ENCODE assay signal across 9 cellular contexts in the genomic region with DNA sequence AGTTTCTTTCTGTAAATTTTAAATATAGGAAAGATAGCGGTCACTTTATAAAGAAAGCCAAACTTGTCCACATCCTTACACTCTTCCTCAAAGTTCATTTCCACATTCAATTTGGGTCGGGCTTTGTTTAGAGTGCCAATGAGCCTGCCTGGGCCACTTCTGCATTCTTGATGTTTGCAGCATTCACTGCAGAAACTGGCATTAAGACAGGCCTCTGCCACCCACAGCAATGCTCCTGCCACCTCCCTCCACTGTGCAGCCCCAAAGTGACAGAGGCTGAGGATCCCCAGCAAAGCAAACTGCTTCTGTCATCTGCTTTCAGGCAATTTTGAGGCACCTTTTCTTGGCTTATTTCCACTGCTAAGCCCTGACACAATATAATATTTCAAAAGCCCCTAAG.
DNase-seq lines count a peak whose midpoint lies in the region; ATAC-seq and TF ChIP-seq lines count a peak whose summit lies in the region.
"Had no signal": no experiment of that assay in that cellular context is flagged by ENCODE, and none has a peak within 500 bp of the region (broad histone marks: within the 10 kb centered on the region; RNA-seq: fewer than 3 reads in every experiment).

No MANE protein-coding gene starts in this region.

- POLR2A ChIA-PET in HCT116 (lab: Charles Lee): no interaction called here

- no peak for ATAC-seq in HCT116
- ATAC-seq in HG03460 (IDR thresholded peaks at IDR 0.05; ENCODE audit: unreplicated experiment): no peak

- intact Hi-C loops in HCT116 (cut with micrococcal nuclease): no loop called here

- H3K4me3 ChIP-seq in HCT116 (replicated peaks in 1 of 2; ENCODE audit: low read depth in 1 of 2, low read length in 2 of 2) (no peak overlapping the region), SU-DHL-6 (ENCODE audit: insufficient read depth, low read length, poor library complexity, severe bottlenecking) (no peak overlapping the region)

- no peaks in the 10 kb centered on the region; the same call in 1 of the 2 replicates for H3K9me2 ChIP-seq in HCT116 (ENCODE audit: insufficient read depth)
- no peaks in the 10 kb centered on the region for H3K9me2 ChIP-seq in SU-DHL-6 (replicated peaks; ENCODE audit: insufficient read depth, low read length)

- no TSS peak for BruUV-seq in HCT116 (replicated peaks; lab: Mats Ljungman, UMichigan)

- TF ChIP-seq RAD21 in HCT116 (IDR thresholded peaks at IDR 0.05; ENCODE audit: low read depth): no peak

- H3K9me3 ChIP-seq in HCT116 (ENCODE audit: control insufficient read depth in 1 of 2, insufficient read depth in 1 of 2, low read depth in 1 of 2, low read length in 2 of 2) (no peaks in the 10 kb centered on the region), SU-DHL-6 (ENCODE audit: insufficient read depth, low read length) (no peaks in the 10 kb centered on the region)

- H3K27me3 ChIP-seq in HCT116 (ENCODE audit: insufficient read depth, low read length) (no peaks in the 10 kb centered on the region), SU-DHL-6 (ENCODE audit: low read length) (no peaks in the 10 kb centered on the region)

- peaks cover 5 to 28% of the 10 kb centered on the region in 2 experiments; a peak in 2 of 4 replicates for H3K4me1 ChIP-seq in HCT116 (ENCODE audit: control insufficient read depth in 1 of 2, insufficient read depth in 2 of 2, low read length in 2 of 2)

- RAD21 ChIA-PET in HCT116 (lab: Charles Lee; ENCODE audit: low non-redundant PET in 1 of 2, low total read pairs in 2 of 2, uncharacterized antibody in 2 of 2, unreplicated experiment in 2 of 2): no interaction called here

- H3K4me2 ChIP-seq in HCT116 (ENCODE audit: low read length) (no peak overlapping the region), SU-DHL-6 (ENCODE audit: low read depth, low read length, poor library complexity, severe bottlenecking) (peak overlapping the region; percentile 32)

- H3K9ac ChIP-seq in HCT116 (ENCODE audit: low read length) (no peak overlapping the region), SU-DHL-6 (ENCODE audit: low read length) (no peak overlapping the region)

- no peaks in the 10 kb centered on the region for H3K79me2 ChIP-seq in HCT116 (ENCODE audit: insufficient read depth, low read length)
- H3K79me2 ChIP-seq in SU-DHL-6 (ENCODE audit: insufficient read depth, low read length): no peaks in the 10 kb centered on the region

- CTCF ChIA-PET in HCT116 (lab: Charles Lee): no interaction called here

- peak; percentile 44 for DNase-seq in GDM1 (lab: John Stamatoyannopoulos, UW)
- DNase-seq in HCT116 (ENCODE audit: low read depth, low spot score): no peak
- DNase-seq in medulla oblongata (ENCODE audit: extremely low spot score): peak; percentile 77
- no peak for DNase-seq in NCI-H1436 treated with DMSO at 0.1 percent for 48 hours (lab: John Stamatoyannopoulos, UW)
- no peak for DNase-seq in SK-N-DZ (ENCODE audit: low spot score)
- DNase-seq in GM19240 (ENCODE audit: insufficient read length, low spot score): no peak
- DNase-seq: NCI-H2081 treated with DMSO at 0.1 percent for 48 hours had no signal

- no peak for TF ChIP-seq POLR2A in HCT116 (IDR thresholded peaks at IDR 0.05; ENCODE audit: borderline replicate concordance, extremely low read depth, insufficient read depth, insufficient read length)

- peak overlapping the region; percentile 1 for H2AFZ ChIP-seq in HCT116 (ENCODE audit: low read depth, low read length, poor library complexity, severe bottlenecking)
- H2AFZ ChIP-seq in SU-DHL-6 (ENCODE audit: low read depth, low read length, severe bottlenecking): no peak overlapping the region

- H3K27ac ChIP-seq in HCT116 (ENCODE audit: low read depth, low read length) (no peak overlapping the region), SU-DHL-6 (ENCODE audit: low read depth, low read length) (no peak overlapping the region)

- TF ChIP-seq CTCF in HCT116 (IDR thresholded peaks at IDR 0.05 in 2 of 3, conservative IDR thresholded peaks at IDR 0.05 in 1 of 3; ENCODE audit: borderline replicate concordance in 1 of 3, insufficient read depth in 1 of 3, low read depth in 2 of 3, low read length in 2 of 3) (no peak), SU-DHL-6 (IDR thresholded peaks at IDR 0.05; ENCODE audit: insufficient read depth, low read length, poor library complexity, severe bottlenecking) (no peak)

- H3F3A ChIP-seq in SU-DHL-6 (ENCODE audit: insufficient read depth): no peaks in the 10 kb centered on the region

- H3K36me3 ChIP-seq in HCT116 (ENCODE audit: control insufficient read depth in 1 of 2, insufficient read depth in 2 of 2, low read length in 2 of 2) (no peaks in the 10 kb centered on the region), SU-DHL-6 (ENCODE audit: low read length) (no peaks in the 10 kb centered on the region)

- H4K20me1 ChIP-seq in HCT116 (ENCODE audit: insufficient read depth) (no peaks in the 10 kb centered on the region), SU-DHL-6 (ENCODE audit: low read depth, low read length) (no peaks in the 10 kb centered on the region)

TF ChIP-seq in HCT116, 20 proteins besides CTCF, POLR2A, EP300 and RAD21:
- TF ChIP-seq SRF (IDR thresholded peaks at IDR 0.05; ENCODE audit: low read depth) (no peak), ZFX (IDR thresholded peaks at IDR 0.05) (no peak), FOSL1 (IDR thresholded peaks at IDR 0.05; ENCODE audit: low read depth) (no peak), EZH2phosphoT487 (IDR thresholded peaks at IDR 0.05; ENCODE audit: borderline replicate concordance) (no peak), ZNF274 (IDR thresholded peaks at IDR 0.05; ENCODE audit: low read depth, low read length) (no peak), POLR2AphosphoS5 (IDR thresholded peaks at IDR 0.05; ENCODE audit: low read depth, low read length) (no peak), EZH2 (IDR thresholded peaks at IDR 0.05) (no peak), EGR1 (IDR thresholded peaks at IDR 0.05; ENCODE audit: low read depth) (no peak), TCF7L2 (IDR thresholded peaks at IDR 0.05; ENCODE audit: borderline replicate concordance, extremely low read depth, insufficient read depth, insufficient read length) (no peak), YY1 (IDR thresholded peaks at IDR 0.05; ENCODE audit: extremely low read depth, insufficient replicate concordance, low read depth, low read length) (no peak), CEBPB (IDR thresholded peaks at IDR 0.05; ENCODE audit: low read depth) (no peak), JUND (IDR thresholded peaks at IDR 0.05) (no peak)
- TF ChIP-seq, protein P1, sequence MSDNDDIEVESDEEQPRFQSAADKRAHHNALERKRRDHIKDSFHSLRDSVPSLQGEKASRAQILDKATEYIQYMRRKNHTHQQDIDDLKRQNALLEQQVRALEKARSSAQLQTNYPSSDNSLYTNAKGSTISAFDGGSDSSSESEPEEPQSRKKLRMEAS (IDR thresholded peaks at IDR 0.05): no peak
- TF ChIP-seq, protein P2, sequence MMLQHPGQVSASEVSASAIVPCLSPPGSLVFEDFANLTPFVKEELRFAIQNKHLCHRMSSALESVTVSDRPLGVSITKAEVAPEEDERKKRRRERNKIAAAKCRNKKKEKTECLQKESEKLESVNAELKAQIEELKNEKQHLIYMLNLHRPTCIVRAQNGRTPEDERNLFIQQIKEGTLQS (IDR thresholded peaks at IDR 0.05): no peak

Comparison
In these comparisons a context has a peak if more than half of its experiments do, and no peak if none do; other contexts are left out.
1. DNase-seq: peak in GDM1 (single experiment) and medulla oblongata (single experiment); none in HCT116 (single experiment), NCI-H1436 treated with DMSO at 0.1 percent for 48 hours (single experiment), SK-N-DZ (single experiment) and GM19240 (single experiment).